ENCODE assay signal across 8 cellular contexts in the genomic region with DNA sequence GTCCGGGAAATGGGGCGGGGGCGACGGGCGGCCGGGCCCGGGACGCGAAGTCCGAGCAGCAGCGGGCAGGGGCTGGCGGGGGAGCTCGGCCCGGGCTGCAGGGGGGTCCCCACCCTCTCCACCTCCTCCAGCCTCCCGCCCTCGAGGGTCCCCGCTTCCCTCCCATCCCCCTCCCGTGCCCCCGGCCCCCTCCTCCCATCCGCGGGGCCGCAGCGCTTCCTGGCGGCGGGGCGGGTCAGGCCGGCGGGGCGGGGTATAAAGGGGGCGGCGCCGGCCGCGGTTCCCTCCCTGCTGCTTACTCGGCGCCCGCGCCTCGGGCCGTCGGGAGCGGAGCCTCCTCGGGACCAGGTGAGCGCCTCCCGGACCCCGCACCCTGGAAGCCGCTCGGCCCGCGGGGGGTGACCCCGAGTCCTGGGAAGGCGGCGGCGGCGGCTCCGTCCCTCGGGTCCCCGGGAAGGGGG. TPM values are rescaled to one million over a fixed set of nuclear protein-coding genes. Genes with fewer than 3 reads are reported as not detected.
DNase-seq lines count a peak whose midpoint lies in the region; ATAC-seq, FAIRE-seq and TF ChIP-seq lines count a peak whose summit lies in the region.

A gene (plus strand): TSS at position 287 of the 461 bp plus-strand sequence.

- H2BK5ac ChIP-seq in H1 (ENCODE audit: low read depth, low read length) = peak within 1 kb of the TSS; percentile 22; the same call in 1 of the 2 replicates

- no CpG with 5 or more reads among the region's 58 CpGs for WGBS in H1 (ENCODE audit: extremely low coverage in 1 of 2, insufficient coverage in 1 of 2, insufficient read length in 1 of 2, insufficient replicate concordance in 2 of 2, low coverage in 1 of 2, low lambda C conversion rate in 2 of 2, missing lambda C conversion rate in 1 of 2), 2 experiments

- no peak within 1 kb of the TSS for H3K27ac ChIP-seq in H1 (ENCODE audit: low read depth, low read length)

- H2AFZ ChIP-seq in H1 (ENCODE audit: low read length) = no peak within 1 kb of the TSS

- POLR2A ChIA-PET in activated CD8-positive, alpha-beta memory T cell treated with anti-CD3 and anti-CD28 coated beads for 36 hours (lab: Charles Lee) = no interaction called here
- POLR2A ChIA-PET in H1 (lab: Charles Lee; ENCODE audit: partially characterized antibody) = interaction anchor here (1.0 to 2.0 kb wide), 3 partner anchors 9 to 118 kb away, joined by 3 to 5 read pairs (median 3); no protein-coding TSS in a partner anchor

- no peak within 1 kb of the TSS for H3K56ac ChIP-seq in H1 (replicated peaks; ENCODE audit: insufficient read length, low read depth, low read length)

- peaks cover 0 to 10% of the 10 kb centered on the region in 2 experiments; a peak in 2 of 4 replicates for H3K79me2 ChIP-seq in H1 (ENCODE audit: control insufficient read depth in 1 of 2, insufficient read depth in 2 of 2, low read length in 2 of 2)

- TF ChIP-seq POLR2A in H1 (IDR thresholded peaks at IDR 0.05; ENCODE audit: control extremely low read depth in 1 of 2, low read depth in 2 of 2, low read length in 2 of 2) = no peak

- H4K91ac ChIP-seq in H1 (replicated peaks; ENCODE audit: insufficient read length, low read length) = peak within 1 kb of the TSS; percentile 75

- CTCF ChIA-PET in activated CD8-positive, alpha-beta memory T cell treated with anti-CD3 and anti-CD28 coated beads for 36 hours (lab: Charles Lee) = no interaction called here
- CTCF ChIA-PET in H1 (lab: Charles Lee; ENCODE audit: partially characterized antibody) = interaction anchor here (0.9 kb wide), 1 partner anchor 11 kb away, joined by 3 read pairs; no protein-coding TSS in a partner anchor

- H3K4me2 ChIP-seq in H1 (ENCODE audit: insufficient read depth in 1 of 2, low read depth in 2 of 2, low read length in 2 of 2) = peak within 1 kb of the TSS; percentile 71 to 72

- TF ChIP-seq EP300 in H1 (IDR thresholded peaks at IDR 0.05; ENCODE audit: borderline replicate concordance in 1 of 2, low read depth in 2 of 2, low read length in 2 of 2) = no peak

- FAIRE-seq in H1 (lab: Jason Lieb, UNC) = no peak

- ATAC-seq in GM19452 (IDR thresholded peaks at IDR 0.05; ENCODE audit: unreplicated experiment) = no peak
- no peak for ATAC-seq in HG03159 (IDR thresholded peaks at IDR 0.05; ENCODE audit: unreplicated experiment)

- H4K20me1 ChIP-seq in H1 (replicated peaks in 1 of 2; ENCODE audit: control insufficient read depth in 1 of 2, insufficient read depth in 2 of 2, low read length in 2 of 2) = peaks cover 0 to 9% of the 10 kb centered on the region in 2 experiments

- peak within 1 kb of the TSS; percentile 59; the same call in 1 of the 2 replicates for H4K8ac ChIP-seq in H1 (ENCODE audit: extremely low read depth, insufficient read depth, low read length)

- H3K14ac ChIP-seq in H1 (ENCODE audit: insufficient read length) = no peak within 1 kb of the TSS

- H3K27me3 ChIP-seq in H1 (replicated peaks in 1 of 4; ENCODE audit: control insufficient read depth in 3 of 4, extremely low read depth in 1 of 4, insufficient read depth in 3 of 4, low read length in 3 of 4) = peaks cover 0 to 14% (median 9%) of the 10 kb centered on the region in 4 experiments; a peak in 6 of 7 replicates
- peaks cover 32% of the 10 kb centered on the region for H3K27me3 ChIP-seq in mononuclear cell (ENCODE audit: insufficient read depth, low read length)

- H3K23ac ChIP-seq in H1 (ENCODE audit: insufficient read length) = no peak within 1 kb of the TSS

- TF ChIP-seq RAD21 in H1 (IDR thresholded peaks at IDR 0.05 in 1 of 2, conservative IDR thresholded peaks at IDR 0.05 in 1 of 2; ENCODE audit: low read depth in 2 of 2, low read length in 2 of 2) = peak; percentile 34 to 48; a peak in 2 of 4 replicates

- no peak within 1 kb of the TSS for H3K4ac ChIP-seq in H1 (replicated peaks; ENCODE audit: insufficient read length, low read depth, low read length)

- H3K23me2 ChIP-seq in H1 (ENCODE audit: low read depth, low read length) = peaks cover 10% of the 10 kb centered on the region; the same call in 1 of the 2 replicates

- TF ChIP-seq CTCF in H1 (IDR thresholded peaks at IDR 0.05; ENCODE audit: control extremely low read depth in 1 of 3, insufficient read depth in 1 of 3, low read depth in 1 of 3, low read length in 3 of 3) = peak in 1 of 3 experiments; percentile 22; a peak in 1 of 4 replicates

- H2BK12ac ChIP-seq in H1 (ENCODE audit: low read depth, low read length) = peak within 1 kb of the TSS; percentile 72; the same call in 1 of the 2 replicates

- no peak within 1 kb of the TSS for H3K18ac ChIP-seq in H1 (ENCODE audit: extremely low read depth, low read length)

- H3K4me1 ChIP-seq in H1 (replicated peaks in 1 of 4; ENCODE audit: control insufficient read depth in 3 of 4, insufficient read depth in 4 of 4, low read length in 3 of 4) (peaks cover 0 to 4% (median 0%) of the 10 kb centered on the region in 4 experiments; a peak in 2 of 7 replicates), mononuclear cell (ENCODE audit: insufficient read depth, low read length) (no peaks in the 10 kb centered on the region)

- no peak within 1 kb of the TSS for H3K9ac ChIP-seq in H1 (replicated peaks in 1 of 4; ENCODE audit: extremely low read depth in 1 of 4, low read depth in 3 of 4, low read length in 3 of 4)

- H2BK20ac ChIP-seq in H1 (ENCODE audit: low read length) = no peak within 1 kb of the TSS

- H3K4me3 ChIP-seq in H1 (ENCODE audit: extremely low read depth in 1 of 4, insufficient read depth in 2 of 4, low read depth in 3 of 4, low read length in 4 of 4) (peak within 1 kb of the TSS; percentile 40 to 73 (median 62)), mononuclear cell (ENCODE audit: low read length) (peak within 1 kb of the TSS; percentile 16)

- H3K9me3 ChIP-seq in H1 (ENCODE audit: insufficient read depth in 2 of 2, low read depth in 1 of 2, low read length in 1 of 2) = peaks cover 13% of the 10 kb centered on the region in 2 experiments
- peaks cover 9% of the 10 kb centered on the region for H3K9me3 ChIP-seq in mononuclear cell (ENCODE audit: low read depth, low read length)

- H2BK15ac ChIP-seq in H1 (ENCODE audit: low read length) = peak within 1 kb of the TSS; percentile 100

- peak within 1 kb of the TSS; percentile 39 for H2BK120ac ChIP-seq in H1 (replicated peaks; ENCODE audit: low read depth, low read length)

- peaks cover 10% of the 10 kb centered on the region; the same call in 1 of the 2 replicates for H3K79me1 ChIP-seq in H1 (ENCODE audit: low read depth, low read length)

- H2AK5ac ChIP-seq in H1 (ENCODE audit: low read depth, low read length) = peak within 1 kb of the TSS; percentile 76

- H4K5ac ChIP-seq in H1 (ENCODE audit: insufficient read length, low read depth, low read length) = no peak within 1 kb of the TSS

- DNase-seq in AG08396 (ENCODE audit: low spot score) = peak; percentile 91
- DNase-seq in HuH-7 (ENCODE audit: low spot score) = peak; percentile 81
- DNase-seq in H1 (ENCODE audit: low read depth in 1 of 2, low spot score in 2 of 2) = peak; percentile 15 to 89
- DNase-seq in stimulated activated CD8-positive, alpha-beta memory T cell treated with anti-CD3 and anti-CD28 coated beads, Interleukin-7, amount 100 ng/mL, for 48 hours (ENCODE audit: extremely low read depth in 1 of 2, low read depth in 1 of 2) = peak; percentile 10 to 31

- H3K36me3 ChIP-seq in H1 (ENCODE audit: control insufficient read depth in 2 of 4, insufficient read depth in 4 of 4, low read length in 3 of 4) = no peaks in the 10 kb centered on the region

TF ChIP-seq in H1, 55 proteins besides CTCF, POLR2A, EP300 and RAD21:
- TF ChIP-seq KDM4A (IDR thresholded peaks at IDR 0.05; ENCODE audit: low read depth, low read length, severe bottlenecking) (peak; percentile 28), SIN3A (conservative IDR thresholded peaks at IDR 0.05 in 1 of 2, IDR thresholded peaks at IDR 0.05 in 1 of 2; ENCODE audit: low read depth in 1 of 2, low read length in 2 of 2) (0 out of 4 replicates have a peak, but pooled peaks of 1 of the 2 experiments have one; percentile 22), PHF8 (conservative IDR thresholded peaks at IDR 0.05; ENCODE audit: low read depth, low read length) (0 out of 2 replicates have a peak, but pooled peaks have one; percentile 42), SRF (IDR thresholded peaks at IDR 0.05; ENCODE audit: low read depth, low read length) (no peak)

RNA-seq across cellular contexts. Expression of the gene that starts here (rescaled TPM):
- 10 to 100 TPM; 12.7 to 13.9 TPM for total RNA-seq in activated CD8-positive, alpha-beta memory T cell treated with anti-CD3 and anti-CD28 coated beads for 36 hours
- 60.6 and 62.7 TPM in 2 replicates for total RNA-seq in H1 (2021; fragmentation: NEBNext Ultra II Directional; extraction: Animal tissue kit (Norgen Biotek cat#: 25700))
- 60.1 and 79.2 TPM in 2 replicates for polyA plus RNA-seq in H1 (2011; rRNA removed)
- 60.4 TPM for polyA plus RNA-seq in H1 (2011; cell fraction: cytosol; rRNA removed)
- 219 TPM for polyA plus RNA-seq in H1 (2011; cell fraction: nucleus; rRNA removed)
- polyA plus RNA-seq in H1 (2012, experiment 1 of 2) = 38.8 to 78.4 TPM (median 69.6 TPM) in 4 replicates
- polyA plus RNA-seq in H1 (2012, experiment 2 of 2) = 41.6 TPM
- 99.7 TPM for polyA plus RNA-seq in H1 (2013, experiment 1 of 2)
- 84.9 TPM for polyA plus RNA-seq in H1 (2013, experiment 2 of 2)
- 14.9 and 16.7 TPM in 2 replicates for polyA minus RNA-seq in H1 (2011; rRNA and poly(A)+ RNA removed)
- polyA minus RNA-seq in H1 (2011; cell fraction: cytosol; rRNA and poly(A)+ RNA removed) = 30.5 TPM
- 40.6 TPM for polyA minus RNA-seq in H1 (2011; cell fraction: nucleus; rRNA and poly(A)+ RNA removed)
- total RNA-seq in mononuclear cell = 12.6 TPM

Comparison
In these comparisons a context has a peak if more than half of its experiments do, and no peak if none do; other contexts are left out.
1. DNase-seq: peak in every context shown above with its lines; median percentile 91 in AG08396; 81 in HuH-7; 52 in H1; 20 in stimulated activated CD8-positive, alpha-beta memory T cell treated with anti-CD3 and anti-CD28 coated beads, Interleukin-7, amount 100 ng/mL, for 48 hours.